In the genomic region with DNA sequence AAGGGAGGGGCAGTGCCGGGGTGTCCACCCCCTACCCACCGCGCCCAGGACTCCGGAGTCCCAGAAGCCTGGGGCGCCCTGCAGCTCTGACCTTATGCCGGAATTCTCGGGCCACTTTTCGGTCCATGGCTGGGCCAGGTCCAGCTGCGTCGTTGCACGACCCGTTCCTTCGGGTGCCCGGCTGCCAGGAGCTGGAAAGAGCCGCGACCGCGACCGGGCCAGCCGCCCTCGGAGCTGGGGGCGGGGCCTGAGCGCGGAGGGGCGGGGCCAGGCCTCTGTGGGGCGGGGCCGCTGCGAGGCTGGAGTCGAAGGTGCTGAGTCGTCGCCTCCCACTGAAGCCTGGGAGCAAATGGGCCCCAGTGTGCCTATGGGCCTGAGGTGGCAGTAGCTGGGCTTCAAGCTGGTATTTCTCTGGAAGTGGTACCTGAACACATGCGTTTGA, we compare ENCODE assay signal across 8 cellular contexts. TPM values are rescaled to one million over a fixed set of nuclear protein-coding genes. Genes with fewer than 3 reads are reported as not detected.
A peak's percentile ranks its signal among the peaks of the same experiment; 100 is the strongest.
DNase-seq lines count a peak whose midpoint lies in the region; ATAC-seq and TF ChIP-seq lines count a peak whose summit lies in the region.

USH1C (minus strand) TSS at position 236 of the 442 bp plus-strand sequence; CDS start at position 127, 109 bp downstream.

- POLR2A ChIA-PET in Panc1 (lab: Charles Lee) = no interaction called here

- H3K4me3 ChIP-seq in Panc1 (ENCODE audit: low read depth in 2 of 2, low read length in 2 of 2) (peak within 1 kb of the TSS; percentile 22 to 41), endocrine pancreas (ENCODE audit: control insufficient read depth, insufficient read depth, low read length) (peak within 1 kb of the TSS; percentile 57), osteoblast (ENCODE audit: insufficient read depth, low read length) (no peak within 1 kb of the TSS)

- H3K36me3 ChIP-seq in Panc1 (ENCODE audit: control insufficient read depth, insufficient read depth, low read length) = no peaks in the 10 kb centered on the region; the same call in 1 of the 2 replicates
- H3K36me3 ChIP-seq in endocrine pancreas (ENCODE audit: control insufficient read depth, insufficient read depth, low read length) = no peaks in the 10 kb centered on the region
- H3K36me3 ChIP-seq in osteoblast (ENCODE audit: insufficient read depth, low read length) = no peaks in the 10 kb centered on the region

- no TSS peak for BruUV-seq in Panc1 (replicated peaks; lab: Mats Ljungman, UMichigan)

- no peak within 1 kb of the TSS for H2AFZ ChIP-seq in osteoblast (ENCODE audit: low read length)

- no peaks in the 10 kb centered on the region for H3K27me3 ChIP-seq in Panc1 (ENCODE audit: control insufficient read depth, insufficient read depth, low read length)
- no peaks in the 10 kb centered on the region for H3K27me3 ChIP-seq in endocrine pancreas (ENCODE audit: control insufficient read depth, insufficient read depth, low read length)
- H3K27me3 ChIP-seq in osteoblast (ENCODE audit: insufficient read depth, low read length) = peaks cover 31% of the 10 kb centered on the region

- intact Hi-C loops in Panc1 (cut with micrococcal nuclease; ENCODE audit: unreplicated experiment) = no loop called here

- peak; percentile 23 for DNase-seq in CD1c-positive myeloid dendritic cell (ENCODE audit: extremely low spot score)
- DNase-seq in Panc1 (ENCODE audit: low read depth, low spot score) = no peak
- DNase-seq in osteoblast (ENCODE audit: insufficient read length, low spot score, missing footprints) = peak; percentile 87
- DNase-seq in AG08395 (ENCODE audit: low spot score) = no peak
- no peak for DNase-seq in GOT3 (lab: John Stamatoyannopoulos, UW)

- H3K4me1 ChIP-seq in Panc1 (ENCODE audit: control insufficient read depth, insufficient read depth, low read length) (no peaks in the 10 kb centered on the region), endocrine pancreas (ENCODE audit: control insufficient read depth, insufficient read depth, low read length) (peaks cover 6% of the 10 kb centered on the region), osteoblast (ENCODE audit: insufficient read depth, low read length) (no peaks in the 10 kb centered on the region)

- in situ Hi-C loops in Panc1 (cut with HindIII; ENCODE audit: low pct_unique_long_range_greater_than_20kb, low sequenced_read_pairs) = no loop called here

- H3K9me3 ChIP-seq in Panc1 (ENCODE audit: control insufficient read depth, insufficient read depth, low read depth, low read length) = no peaks in the 10 kb centered on the region
- no peaks in the 10 kb centered on the region for H3K9me3 ChIP-seq in endocrine pancreas (ENCODE audit: control insufficient read depth, low read length)
- no peaks in the 10 kb centered on the region for H3K9me3 ChIP-seq in osteoblast (ENCODE audit: low read depth, low read length)

- peak within 1 kb of the TSS; percentile 84 for H3K9ac ChIP-seq in endocrine pancreas (ENCODE audit: control insufficient read depth, insufficient read depth, low read length)

- no peaks in the 10 kb centered on the region for H4K20me1 ChIP-seq in osteoblast (ENCODE audit: insufficient read depth, low read length)

- H3K27ac ChIP-seq in Panc1 (ENCODE audit: low read length) (no peak within 1 kb of the TSS), osteoblast (ENCODE audit: low read depth, low read length) (no peak within 1 kb of the TSS)

- H3K4me2 ChIP-seq in osteoblast (ENCODE audit: insufficient read depth, low read length) = no peak within 1 kb of the TSS

- CTCF ChIA-PET in Panc1 (lab: Charles Lee) = interaction anchor here (1.2 kb wide), 1 partner anchor 53 kb away, joined by 3 read pairs; no protein-coding TSS in a partner anchor

- no peaks in the 10 kb centered on the region for H3K79me2 ChIP-seq in osteoblast (ENCODE audit: insufficient read depth, low read length)

- ATAC-seq in Panc1 (peak; percentile 89), HG03521 (IDR thresholded peaks at IDR 0.05; ENCODE audit: unreplicated experiment) (no peak), HG02759 (IDR thresholded peaks at IDR 0.05; ENCODE audit: unreplicated experiment) (no peak)

- TF ChIP-seq CTCF in Panc1 (IDR thresholded peaks at IDR 0.05) (no peak), osteoblast (IDR thresholded peaks at IDR 0.05; ENCODE audit: extremely low read depth, low read depth, low read length) (no peak)

RNA-seq across cellular contexts. Expression of gene USH1C, which starts in this region (rescaled TPM):
- total RNA-seq in Panc1 (2021; ENCODE audit: unreplicated experiment) (not detected), osteoblast (not detected in 2 replicates)
- not detected for polyA plus RNA-seq in Panc1 (2012; ENCODE audit: insufficient read length)

Comparison
In these comparisons a context has a peak if more than half of its experiments do, and no peak if none do; other contexts are left out.
1. Peak in ATAC-seq and H3K4me3 ChIP-seq in Panc1; RNA of the gene not detected or under 1 TPM.
2. Peak in DNase-seq in osteoblast; RNA of the gene not detected or under 1 TPM.